1 cellular context compared by ENCODE assay signal in the genomic region with DNA sequence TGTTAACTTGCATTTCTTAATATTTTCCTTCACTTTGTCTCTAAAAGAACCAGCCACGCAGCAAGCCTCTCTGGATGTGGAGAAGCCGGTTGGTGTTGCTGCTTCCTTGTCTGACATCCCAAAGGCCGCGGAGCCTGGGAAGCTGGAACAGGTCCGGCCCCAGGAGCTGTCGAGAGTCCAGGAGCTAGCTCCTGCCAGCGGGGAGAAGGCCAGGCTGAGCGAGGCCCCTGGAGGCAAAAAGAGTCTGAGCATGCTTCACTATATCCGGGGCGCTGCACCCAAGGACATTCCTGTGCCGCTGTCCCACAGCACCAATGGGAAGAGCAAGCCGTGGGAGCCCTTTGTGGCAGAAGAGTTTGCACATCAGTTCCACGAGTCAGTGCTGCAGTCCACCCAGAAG.
TF ChIP-seq lines count a peak whose summit lies in the region.

No MANE protein-coding gene starts in this region.

TF ChIP-seq in K562, 482 proteins besides CTCF, POLR2A, EP300 and RAD21:
- TF ChIP-seq RBM17 (IDR thresholded peaks at IDR 0.05; ENCODE audit: borderline replicate concordance, low read depth, low read length) (no peak), ZNF24 (IDR thresholded peaks at IDR 0.05) (no peak), ZNF77 (CRISPR knock-in tag; IDR thresholded peaks at IDR 0.05) (no peak), ZKSCAN3 (CRISPR knock-in tag; IDR thresholded peaks at IDR 0.05) (no peak), ZBTB11 (CRISPR knock-in tag; IDR thresholded peaks at IDR 0.05) (no peak), POLR2G (IDR thresholded peaks at IDR 0.05; ENCODE audit: low read depth, low read length) (peak; percentile 47)
